In the genomic region with DNA sequence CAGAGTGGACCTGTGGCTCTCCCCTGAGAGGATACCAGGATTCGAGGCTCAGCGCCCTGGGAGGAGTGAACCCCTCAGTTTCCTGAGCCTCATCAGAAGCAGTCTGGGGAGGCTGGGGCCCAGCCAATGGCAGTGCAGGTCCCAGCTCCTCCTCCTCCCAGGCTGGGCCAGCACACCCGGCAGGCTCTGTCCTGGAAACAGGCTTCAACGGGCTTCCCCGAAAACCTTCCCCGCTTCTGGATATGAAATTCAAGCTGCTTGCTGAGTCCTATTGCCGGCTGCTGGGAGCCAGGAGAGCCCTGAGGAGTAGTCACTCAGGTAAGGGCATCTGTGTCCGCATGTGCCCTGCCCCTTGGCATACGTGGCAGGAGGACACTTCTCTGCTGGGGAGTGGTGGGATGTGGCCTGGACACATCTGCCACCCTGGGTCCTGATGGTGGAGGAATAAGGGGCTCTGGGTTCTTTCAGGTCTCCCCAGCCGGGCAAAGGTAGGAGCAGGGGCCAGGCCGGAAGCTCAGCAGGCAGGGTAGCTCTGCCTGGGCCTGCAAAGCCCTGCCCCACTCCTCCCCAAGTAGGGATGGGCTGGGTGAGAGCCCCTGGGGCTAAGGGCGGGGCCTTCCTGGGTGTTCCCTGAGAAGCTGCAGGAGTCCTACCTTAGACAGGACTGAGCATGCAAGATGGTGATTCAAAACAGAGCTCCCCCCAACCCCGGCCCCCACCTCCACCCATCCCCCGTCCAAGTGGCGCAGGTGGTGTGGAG, we compare ENCODE assay signal across 26 cellular contexts. TPM values are rescaled to one million over a fixed set of nuclear protein-coding genes. Genes with fewer than 3 reads are reported as not detected.
A peak's percentile ranks its signal among the peaks of the same experiment; 100 is the strongest.
DNase-seq lines count a peak whose midpoint lies in the region; TF ChIP-seq lines count a peak whose summit lies in the region.
"Had no signal": no experiment of that assay in that cellular context is flagged by ENCODE, and none has a peak within 500 bp of the region (broad histone marks: within the 10 kb centered on the region; RNA-seq: fewer than 3 reads in every experiment).

Gene GJB5, plus strand, starts transcription at position 170 of the 760 bp plus-strand sequence. CDS start 2,284 bp downstream, outside the sequence.

- H3K27ac ChIP-seq in mammary epithelial cell (ENCODE audit: insufficient read depth, low read depth, low read length) (peak within 1 kb of the TSS; percentile 94), urinary bladder (ENCODE audit: low read depth) (peak within 1 kb of the TSS; percentile 76)
- H3K27ac ChIP-seq: 22Rv1, parathyroid adenoma, thoracic aorta had no signal

- H3K79me2 ChIP-seq in mammary epithelial cell (ENCODE audit: insufficient read depth, low read length) = peaks cover 48% of the 10 kb centered on the region
- H3K79me2 ChIP-seq: parathyroid adenoma had no signal

- H3K36me3 ChIP-seq in mammary epithelial cell (ENCODE audit: insufficient read depth, low read length) (peaks cover 19% of the 10 kb centered on the region), urinary bladder (ENCODE audit: insufficient read depth) (no peaks in the 10 kb centered on the region)
- H3K36me3 ChIP-seq: thoracic aorta had no signal

- peak within 1 kb of the TSS; percentile 74 for H2AFZ ChIP-seq in mammary epithelial cell (ENCODE audit: low read depth, low read length)
- H2AFZ ChIP-seq: parathyroid adenoma had no signal

- DNase-seq in NCI-H2107 treated with DMSO at 0.1 percent for 48 hours (lab: John Stamatoyannopoulos, UW; ENCODE audit: unreplicated experiment) (peak; percentile 21), NCI-H2107 (lab: John Stamatoyannopoulos, UW) (no peak), mammary epithelial cell (peak; percentile 97), lower leg skin (ENCODE audit: low spot score in 2 of 2) (peak; percentile 82 to 92), T-helper 9 cell (no peak), NCI-H1694 (lab: John Stamatoyannopoulos, UW) (no peak), 8988T (no peak)
- DNase-seq: activated CD4-positive, alpha-beta T cell treated with anti-CD3 and anti-CD28 coated beads, Interleukin-2, amount 50 U/mL, for 4 hours; activated CD8-positive, alpha-beta memory T cell treated with anti-CD3 and anti-CD28 coated beads, Interleukin-2, amount 50 U/mL, for 48 hours; activated effector memory CD4-positive, alpha-beta T cell treated with anti-CD3 and anti-CD28 coated beads, Interleukin-2, amount 50 U/mL, for 16 hours; activated naive CD8-positive, alpha-beta T cell treated with anti-CD3 and anti-CD28 coated beads, Interleukin-2, amount 50 U/mL, for 24 hours; AML-193; CD8-positive, alpha-beta memory T cell; cortex of kidney; DMS53; GOT3; natural killer cell; NCI-H1930; NCI-H524; Right ventricle myocardium superior; T-helper 1 cell had no signal

- peak within 1 kb of the TSS; percentile 82 for H3K4me2 ChIP-seq in mammary epithelial cell (ENCODE audit: insufficient read depth, low read depth, low read length)

- H3K27me3 ChIP-seq in mammary epithelial cell (ENCODE audit: insufficient read depth, low read length) = no peaks in the 10 kb centered on the region

- CTCF ChIA-PET in mammary epithelial cell (lab: Charles Lee; ENCODE audit: low non-redundant PET) = interaction anchor here (0.5 to 1.1 kb wide), 5 partner anchors 12 to 1122 kb away, joined by 3 to 7 read pairs (median 4); no protein-coding TSS in a partner anchor

- H3K4me3 ChIP-seq in mammary epithelial cell (replicated peaks in 1 of 3; ENCODE audit: insufficient read depth in 1 of 3, low read depth in 2 of 3, low read length in 3 of 3) (peak within 1 kb of the TSS; percentile 50 to 66 (median 51)), lower leg skin (ENCODE audit: low read depth, poor library complexity, severe bottlenecking) (no peak within 1 kb of the TSS), urinary bladder (ENCODE audit: low read depth, low read length) (no peak within 1 kb of the TSS)
- H3K4me3 ChIP-seq: K562, thoracic aorta had no signal

- no peak for TF ChIP-seq POLR2A in lower leg skin (IDR thresholded peaks at IDR 0.05)

- intact Hi-C loops in mammary epithelial cell (cut with micrococcal nuclease) (loop anchor here (10.0 kb wide), 1 partner anchor 440 kb away; the partner anchor contains the start of gene SFPQ), lower leg skin (cut with DNase I; ENCODE audit: low total_unique reads) (no loop called here)

- peak within 1 kb of the TSS; percentile 91 for H3K9ac ChIP-seq in mammary epithelial cell (ENCODE audit: insufficient read depth, low read length)
- H3K9ac ChIP-seq: parathyroid adenoma had no signal

- H4K20me1 ChIP-seq in mammary epithelial cell (ENCODE audit: insufficient read depth, low read length) = no peaks in the 10 kb centered on the region

- TF ChIP-seq CTCF in mammary epithelial cell (conservative IDR thresholded peaks at IDR 0.05 in 1 of 2, IDR thresholded peaks at IDR 0.05 in 1 of 2; ENCODE audit: extremely low read depth in 1 of 2, insufficient read depth in 1 of 2, low read depth in 1 of 2, low read length in 2 of 2) = no peak
- no peak for TF ChIP-seq CTCF in lower leg skin (IDR thresholded peaks at IDR 0.05)

- BruUV-seq in mammary epithelial cell (replicated peaks; lab: Mats Ljungman, UMichigan) = no TSS peak

- WGBS in mammary epithelial cell (ENCODE audit: low coverage, missing lambda C conversion rate) = 3% methylated on average over 10 of the region's 15 CpGs
- WGBS in lower leg skin, 2 donors = 42 to 50% methylated on average over 3 to 14 of the region's 15 CpGs
- WGBS in urinary bladder = 51% methylated on average over 15 of the region's 15 CpGs

- H3K4me1 ChIP-seq in mammary epithelial cell (ENCODE audit: insufficient read depth, low read length) = peaks cover 66% of the 10 kb centered on the region
- no peaks in the 10 kb centered on the region for H3K4me1 ChIP-seq in urinary bladder (ENCODE audit: insufficient read depth)
- H3K4me1 ChIP-seq: parathyroid adenoma had no signal

- in situ Hi-C loops in mammary epithelial cell (cut with MboI; ENCODE audit: low sequenced_read_pairs in 2 of 2) = no loop called here

- H3K9me3 ChIP-seq in mammary epithelial cell (replicated peaks; ENCODE audit: insufficient read depth, low read length) = peaks cover 9% of the 10 kb centered on the region
- H3K9me3 ChIP-seq: thoracic aorta had no signal

- dilution Hi-C loops in mammary epithelial cell (cut with HindIII; ENCODE audit: low sequenced_read_pairs) = no loop called here

RNA-seq across cellular contexts. Expression of gene GJB5, which starts in this region (rescaled TPM):
- total RNA-seq in mammary epithelial cell (10 to 100 TPM; 28.2 to 95.5 TPM), lower leg skin (100 to 1,000 TPM; 105 to 156 (median 134) TPM), urinary bladder (2.7 TPM)
- polyA plus RNA-seq in mammary epithelial cell (268 TPM), urinary bladder (3.5 TPM)
- 166 TPM for polyA minus RNA-seq in mammary epithelial cell
- total RNA-seq: CD8-positive, alpha-beta memory T cell; K562; natural killer cell; Right ventricle myocardium superior; thoracic aorta had no signal
- polyA plus RNA-seq: CD8-positive, alpha-beta memory T cell had no signal

Comparison
In these comparisons a context has a peak if more than half of its experiments do, and no peak if none do; other contexts are left out.
1. RNA of gene GJB5 (polyA plus RNA-seq): 268 TPM in mammary epithelial cell (single experiment); 3.5 TPM in urinary bladder (single experiment); every median in the first group is over 10 times any median in the second.
2. DNase-seq: peak in NCI-H2107 treated with DMSO at 0.1 percent for 48 hours (single experiment), mammary epithelial cell (single experiment) and lower leg skin (2 of 2); none in NCI-H2107 (single experiment), T-helper 9 cell (single experiment), NCI-H1694 (single experiment) and 8988T (single experiment).
3. H3K4me3 ChIP-seq: peak in mammary epithelial cell (3 of 3); none in lower leg skin (single experiment) and urinary bladder (single experiment).